21 cellular contexts compared by ENCODE assay signal in genomic region chr13:37056228-37056627, GRCh38. TPM values are rescaled to one million over a fixed set of nuclear protein-coding genes. Genes with fewer than 3 reads are reported as not detected.
"Had no signal": no experiment of that assay in that cellular context is flagged by ENCODE, and none has a peak within 500 bp of the region (broad histone marks: within the 10 kb centered on the region; RNA-seq: fewer than 3 reads in every experiment).

No MANE protein-coding gene starts in this region.

RNA-seq across cellular contexts. Expression of gene CSNK1A1L, which starts 49.2 kb away (rescaled TPM):
- total RNA-seq: activated CD4-positive, alpha-beta memory T cell treated with anti-CD3 and anti-CD28 coated beads, Interleukin-2, amount 10 ng/mL, durations not matched to agents 7 days and 5 days; activated CD4-positive, alpha-beta T cell treated with anti-CD3 and anti-CD28 coated beads for 36 hours; activated CD4-positive, alpha-beta T cell treated with anti-CD3 and anti-CD28 coated beads, Interleukin-2, amount 10 ng/mL, durations not matched to agents 7 days and 5 days; activated CD8-positive, alpha-beta memory T cell treated with anti-CD3 and anti-CD28 coated beads, Interleukin-2, amount 10 ng/mL, durations not matched to agents 7 days and 5 days; activated CD8-positive, alpha-beta T cell treated with anti-CD3 and anti-CD28 coated beads, Interleukin-2, amount 10 ng/mL, durations not matched to agents 7 days and 5 days; activated naive CD4-positive, alpha-beta T cell treated with anti-CD3 and anti-CD28 coated beads, Interleukin-2, amount 50 U/mL, for 72 hours; activated naive CD8-positive, alpha-beta T cell treated with anti-CD3 and anti-CD28 coated beads, Interleukin-2, amount 10 ng/mL, durations not matched to agents 7 days and 5 days; activated T-cell treated with anti-CD3 and anti-CD28 coated beads, Interleukin-2, amount 50 U/mL, for 4 hours; activated T-cell treated with anti-CD3 and anti-CD28 coated beads, Interleukin-2, amount 50 U/mL, for 72 hours; activated T-helper 1 cell treated with anti-CD3 and anti-CD28 coated beads, Interleukin-12 subunit alpha, Interleukin-12 subunit beta, Interleukin-2, Interleukin-4 antibody, amounts not matched to agents 30 ng/mL and 10 ng/mL and 1 ng/mL, durations not matched to agents 14 hours and 24 hours and 36 hours; activated T-helper 2 cell treated with anti-CD3 and anti-CD28 coated beads, Interferon-gamma antibody, Interleukin-2, Interleukin-4, amounts not matched to agents 10 μg/mL and 5 μg/mL and 100 μg/mL, durations not matched to agents 14 hours and 24 hours and 36 hours; ascending aorta; body of pancreas; breast epithelium; cardiac septum; cerebellum; T-cell; T-helper 1 cell treated with Interleukin-12 subunit alpha and Interleukin-12 subunit beta and Interleukin-4 antibody, amounts not matched to agents 30 ng/mL and 1 ng/mL, for 36 hours; T-helper 17 cell; T-helper 2 cell treated with Interferon-gamma antibody and Interleukin-4, amounts not matched to agents 100 ng/mL and 5 ng/mL, for 36 hours; WTC11 had no signal
